8 cellular contexts compared by ENCODE assay signal in genomic region chr12:116508145-116509121, GRCh38. TPM values are rescaled to one million over a fixed set of nuclear protein-coding genes. Genes with fewer than 3 reads are reported as not detected.
DNase-seq lines count a peak whose midpoint lies in the region; ATAC-seq and TF ChIP-seq lines count a peak whose summit lies in the region.

No MANE protein-coding gene starts in this region.

- POLR2A ChIA-PET in activated CD8-positive, alpha-beta T cell treated with anti-CD3 and anti-CD28 coated beads for 36 hours (lab: Charles Lee) = interaction anchor here (1.0 kb wide), 1 partner anchor 232 kb away, joined by 3 read pairs; no protein-coding TSS in a partner anchor

- H3K27me3 Mint-ChIP-seq in activated CD8-positive, alpha-beta memory T cell treated with anti-CD3 and anti-CD28 coated beads, Interleukin-2, amount 10 ng/mL, durations not matched to agents 7 days and 5 days = peaks cover 31% of the 10 kb centered on the region
- peaks cover 17% of the 10 kb centered on the region for H3K27me3 Mint-ChIP-seq in activated CD8-positive, alpha-beta T cell treated with anti-CD3 and anti-CD28 coated beads for 36 hours

- ATAC-seq in activated CD8-positive, alpha-beta memory T cell treated with anti-CD3 and anti-CD28 coated beads, Interleukin-2, amount 10 ng/mL, durations not matched to agents 7 days and 5 days = peak; percentile 89
- ATAC-seq in activated CD8-positive, alpha-beta T cell treated with anti-CD3 and anti-CD28 coated beads for 36 hours = peak; percentile 37
- ATAC-seq in left cardiac atrium (peak; percentile 59 to 74), HG03460 (IDR thresholded peaks at IDR 0.05; ENCODE audit: unreplicated experiment) (no peak)

- TF ChIP-seq CTCF in activated CD8-positive, alpha-beta T cell treated with anti-CD3 and anti-CD28 coated beads for 36 hours (IDR thresholded peaks at IDR 0.05) = no peak

- CTCF ChIA-PET in activated CD8-positive, alpha-beta memory T cell treated with anti-CD3 and anti-CD28 coated beads, Interleukin-2, amount 10 ng/mL, durations not matched to agents 7 days and 5 days (lab: Charles Lee) = no interaction called here
- CTCF ChIA-PET in activated CD8-positive, alpha-beta T cell treated with anti-CD3 and anti-CD28 coated beads for 36 hours (lab: Charles Lee) = no interaction called here

- H3K9me3 Mint-ChIP-seq in activated CD8-positive, alpha-beta memory T cell treated with anti-CD3 and anti-CD28 coated beads, Interleukin-2, amount 10 ng/mL, durations not matched to agents 7 days and 5 days (ENCODE audit: low read depth) = no peaks in the 10 kb centered on the region
- H3K9me3 Mint-ChIP-seq in activated CD8-positive, alpha-beta T cell treated with anti-CD3 and anti-CD28 coated beads for 36 hours = no peaks in the 10 kb centered on the region

- peaks cover 4% of the 10 kb centered on the region for H3K4me1 Mint-ChIP-seq in activated CD8-positive, alpha-beta memory T cell treated with anti-CD3 and anti-CD28 coated beads, Interleukin-2, amount 10 ng/mL, durations not matched to agents 7 days and 5 days
- H3K4me1 Mint-ChIP-seq in activated CD8-positive, alpha-beta T cell treated with anti-CD3 and anti-CD28 coated beads for 36 hours (ENCODE audit: low read depth) = peaks cover 4% of the 10 kb centered on the region

- intact Hi-C loops in activated CD8-positive, alpha-beta T cell treated with anti-CD3 and anti-CD28 coated beads for 36 hours (cut with micrococcal nuclease) = no loop called here
- intact Hi-C loops in left cardiac atrium (cut with DNase I) = loop anchor here in 1 of 2 donors (10.0 kb wide), 1 partner anchor 234 kb away; the partner anchor contains the start of gene MED13L

- H3K36me3 Mint-ChIP-seq in activated CD8-positive, alpha-beta memory T cell treated with anti-CD3 and anti-CD28 coated beads, Interleukin-2, amount 10 ng/mL, durations not matched to agents 7 days and 5 days = no peaks in the 10 kb centered on the region
- no peaks in the 10 kb centered on the region for H3K36me3 Mint-ChIP-seq in activated CD8-positive, alpha-beta T cell treated with anti-CD3 and anti-CD28 coated beads for 36 hours (ENCODE audit: low read depth)

- H3K27ac Mint-ChIP-seq in activated CD8-positive, alpha-beta memory T cell treated with anti-CD3 and anti-CD28 coated beads, Interleukin-2, amount 10 ng/mL, durations not matched to agents 7 days and 5 days = no peak overlapping the region
- no peak overlapping the region for H3K27ac Mint-ChIP-seq in activated CD8-positive, alpha-beta T cell treated with anti-CD3 and anti-CD28 coated beads for 36 hours

- peak overlapping the region; percentile 59 for H3K4me3 Mint-ChIP-seq in activated CD8-positive, alpha-beta memory T cell treated with anti-CD3 and anti-CD28 coated beads, Interleukin-2, amount 10 ng/mL, durations not matched to agents 7 days and 5 days
- no peak overlapping the region for H3K4me3 Mint-ChIP-seq in activated CD8-positive, alpha-beta T cell treated with anti-CD3 and anti-CD28 coated beads for 36 hours

- DNase-seq in activated CD8-positive, alpha-beta memory T cell treated with anti-CD3 and anti-CD28 coated beads, Interleukin-2, amount 10 ng/mL, durations not matched to agents 7 days and 5 days = no peak
- no peak for DNase-seq in activated CD8-positive, alpha-beta memory T cell treated with anti-CD3 and anti-CD28 coated beads, Interleukin-2, amount 50 U/mL, for 4 hours
- DNase-seq in activated CD8-positive, alpha-beta T cell treated with anti-CD3 and anti-CD28 coated beads for 36 hours = no peak
- DNase-seq in left cardiac atrium = peak; percentile 48
- peak; percentile 50 for DNase-seq in renal cortical epithelial cell (ENCODE audit: low read depth)
- no peak for DNase-seq in NCI-H345 (lab: John Stamatoyannopoulos, UW)
- no peak for DNase-seq in Kasumi-1 (lab: John Stamatoyannopoulos, UW)

RNA-seq across cellular contexts. Expression of gene MAP1LC3B2, which starts 50.7 kb away (rescaled TPM):
- 1 to 10 TPM in 1 of 2 experiments, under 1 TPM in 1; 0.54 to 1.7 TPM for total RNA-seq in activated CD8-positive, alpha-beta memory T cell treated with anti-CD3 and anti-CD28 coated beads, Interleukin-2, amount 10 ng/mL, durations not matched to agents 7 days and 5 days
- 1 to 10 TPM; 1.9 to 3.1 TPM for total RNA-seq in activated CD8-positive, alpha-beta T cell treated with anti-CD3 and anti-CD28 coated beads for 36 hours
- total RNA-seq in left cardiac atrium (1 to 10 TPM; 1.3 to 2.1 TPM), renal cortical epithelial cell (0.35 and 1.6 TPM in 2 replicates)

Comparison
In these comparisons a context has a peak if more than half of its experiments do, and no peak if none do; other contexts are left out.
1. DNase-seq: peak in left cardiac atrium (single experiment) and renal cortical epithelial cell (single experiment); none in activated CD8-positive, alpha-beta memory T cell treated with anti-CD3 and anti-CD28 coated beads, Interleukin-2, amount 10 ng/mL, durations not matched to agents 7 days and 5 days (single experiment), activated CD8-positive, alpha-beta memory T cell treated with anti-CD3 and anti-CD28 coated beads, Interleukin-2, amount 50 U/mL, for 4 hours (single experiment), activated CD8-positive, alpha-beta T cell treated with anti-CD3 and anti-CD28 coated beads for 36 hours (single experiment), NCI-H345 (single experiment) and Kasumi-1 (0 of 2).